Comparison of ENCODE assay signal across 10 cellular contexts in the genomic region with DNA sequence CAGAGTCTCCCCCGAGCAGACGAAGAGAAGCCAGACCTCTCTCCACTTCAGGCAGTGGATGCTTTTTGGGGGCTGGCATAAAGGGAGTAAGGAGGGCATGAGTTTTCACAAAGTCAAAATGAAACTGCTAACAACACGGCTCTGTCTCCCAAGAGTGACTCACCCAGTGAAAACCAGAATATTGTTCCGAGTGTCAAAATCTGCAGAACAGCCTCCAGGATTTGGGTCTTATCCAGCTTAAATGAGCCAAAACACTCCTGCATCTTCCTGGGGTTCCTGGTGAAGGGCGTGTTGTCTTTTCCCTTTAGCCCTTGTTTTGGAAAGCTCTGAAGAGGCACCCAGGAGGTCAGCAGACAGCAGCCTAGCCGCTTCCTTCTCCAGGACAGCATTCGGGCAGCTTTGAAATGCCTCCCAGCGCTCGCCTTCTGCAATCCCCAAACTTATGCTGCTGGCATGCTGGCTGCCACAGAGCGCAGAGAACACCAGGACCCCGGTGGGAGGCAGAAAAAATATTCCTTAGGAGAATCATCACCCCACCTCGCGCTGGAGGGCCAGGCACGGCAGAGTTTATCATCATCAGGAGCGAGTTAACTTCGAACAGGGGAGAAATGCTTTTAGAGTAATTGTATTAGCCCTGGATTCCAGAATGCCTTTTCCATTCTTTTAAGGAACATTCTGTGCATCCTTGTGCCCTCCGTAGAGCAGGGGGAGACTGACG.
A peak's percentile ranks its signal among the peaks of the same experiment; 100 is the strongest.
DNase-seq lines count a peak whose midpoint lies in the region; ATAC-seq, FAIRE-seq and TF ChIP-seq lines count a peak whose summit lies in the region.
"Had no signal": no experiment of that assay in that cellular context is flagged by ENCODE, and none has a peak within 500 bp of the region (broad histone marks: within the 10 kb centered on the region; RNA-seq: fewer than 3 reads in every experiment).

No MANE protein-coding gene starts in this region.

- no peaks in the 10 kb centered on the region for H3K79me2 ChIP-seq in keratinocyte (ENCODE audit: control insufficient read depth, insufficient read depth, low read length)

- in situ Hi-C loops in astrocyte of the spinal cord (cut with HindIII; ENCODE audit: low sequenced_read_pairs), result no loop called here

- no peaks in the 10 kb centered on the region for H3K9me1 ChIP-seq in keratinocyte (ENCODE audit: control insufficient read depth, extremely low read depth, insufficient read depth, low read length)

- DNase-seq in DMS79 treated with DMSO at 0.1 percent for 48 hours (lab: John Stamatoyannopoulos, UW) (peak; percentile 38), DMS79 (lab: John Stamatoyannopoulos, UW) (no peak), astrocyte of the spinal cord (ENCODE audit: low read depth, low spot score) (peak; percentile 90), keratinocyte (ENCODE audit: low read depth, low spot score) (no peak), superior temporal gyrus (ENCODE audit: extremely low spot score) (peak; percentile 86), HuH-7.5 (ENCODE audit: low spot score) (no peak)

- H3K4me3 ChIP-seq in astrocyte of the spinal cord (ENCODE audit: low read depth, low read length), result peak overlapping the region; percentile 16
- H3K4me3 ChIP-seq in keratinocyte (ENCODE audit: control insufficient read depth in 2 of 3, extremely low read depth in 1 of 3, insufficient read depth in 2 of 3, low read depth in 1 of 3, low read length in 3 of 3), result peak overlapping the region in 2 of 3 experiments; percentile 39 to 64

- peak overlapping the region; percentile 63 for H2AFZ ChIP-seq in keratinocyte (ENCODE audit: control insufficient read depth, low read length)

- TF ChIP-seq CTCF in astrocyte of the spinal cord (IDR thresholded peaks at IDR 0.05; ENCODE audit: low read depth, low read length), result no peak
- TF ChIP-seq CTCF in keratinocyte (optimal IDR thresholded peaks at IDR 0.05 in 1 of 3, IDR thresholded peaks at IDR 0.05 in 1 of 3, conservative IDR thresholded peaks at IDR 0.05 in 1 of 3; ENCODE audit: extremely low read depth in 1 of 3, insufficient read depth in 2 of 3, low read length in 3 of 3), result no peak

- peak overlapping the region; percentile 76 for H3K9ac ChIP-seq in keratinocyte (ENCODE audit: control insufficient read depth, extremely low read depth, insufficient read depth, low read length)

- no peaks in the 10 kb centered on the region for H4K20me1 ChIP-seq in keratinocyte (ENCODE audit: control insufficient read depth, extremely low read depth, insufficient read depth, low read length)

- dilution Hi-C loops in keratinocyte (cut with MboI; ENCODE audit: extremely low pct_ligation_motif_present, low sequenced_read_pairs), result no loop called here

- H3K4me2 ChIP-seq in keratinocyte (ENCODE audit: control insufficient read depth, extremely low read depth, insufficient read depth, low read depth, low read length), result peak overlapping the region; percentile 92

- H3K9me3 ChIP-seq in keratinocyte (ENCODE audit: control insufficient read depth, low read depth, low read length), result no peaks in the 10 kb centered on the region

- H3K27me3 ChIP-seq in keratinocyte (ENCODE audit: control insufficient read depth, extremely low read depth, insufficient read depth, low read length), result no peaks in the 10 kb centered on the region

- H3K27ac ChIP-seq in keratinocyte (ENCODE audit: control insufficient read depth, insufficient read depth, low read length), result peak overlapping the region; percentile 84

- no peaks in the 10 kb centered on the region for H3K36me3 ChIP-seq in keratinocyte (ENCODE audit: control insufficient read depth in 2 of 2, extremely low read depth in 1 of 2, insufficient read depth in 2 of 2, low read length in 2 of 2)

- peak; percentile 46 for FAIRE-seq in keratinocyte (lab: Jason Lieb, UNC)
- FAIRE-seq: A204.1, islet of Langerhans had no signal

- peaks cover 73% of the 10 kb centered on the region for H3K4me1 ChIP-seq in keratinocyte (ENCODE audit: control insufficient read depth, extremely low read depth, insufficient read depth, low read length)

- ATAC-seq in GM19351 (IDR thresholded peaks at IDR 0.05; ENCODE audit: unreplicated experiment) (no peak), HG02571 (IDR thresholded peaks at IDR 0.05; ENCODE audit: unreplicated experiment) (no peak)

Comparison
In these comparisons a context has a peak if more than half of its experiments do, and no peak if none do; other contexts are left out.
1. DNase-seq: peak in DMS79 treated with DMSO at 0.1 percent for 48 hours (single experiment), astrocyte of the spinal cord (single experiment) and superior temporal gyrus (single experiment); none in DMS79 (single experiment), keratinocyte (single experiment) and HuH-7.5 (single experiment).